ENCODE assay signal across 1 cellular context in the genomic region with DNA sequence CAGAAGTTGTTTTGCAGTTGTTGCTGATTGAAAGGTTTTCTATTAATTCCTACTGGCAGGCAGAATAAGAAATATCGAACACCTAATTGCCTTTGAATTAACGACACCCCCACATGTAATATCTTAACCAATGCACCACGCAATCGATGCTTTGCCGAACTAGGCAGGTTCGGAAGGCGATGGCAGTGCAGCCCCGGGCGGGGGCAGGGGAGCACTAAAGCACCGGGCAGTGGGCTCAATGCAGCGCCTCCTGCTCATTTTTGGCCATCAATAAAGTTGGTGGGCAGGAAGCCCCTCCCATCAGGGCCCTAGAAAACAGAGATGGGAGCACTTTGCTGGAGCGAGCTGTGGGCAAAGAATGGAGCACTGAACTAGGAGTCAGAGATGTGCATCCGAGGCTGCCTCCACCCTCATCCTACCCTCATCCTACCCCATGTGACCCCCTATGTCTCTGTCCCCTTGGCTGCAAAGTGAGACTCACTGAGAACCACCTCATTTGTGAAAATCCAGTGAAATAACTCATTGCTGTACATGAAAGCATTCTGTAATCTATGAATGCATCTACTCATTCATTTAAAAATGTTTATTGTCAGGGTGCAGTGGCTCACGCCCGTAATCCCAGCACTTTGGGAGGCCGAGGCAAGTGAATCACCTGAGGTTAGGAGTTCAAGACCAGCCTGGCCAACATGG.
TF ChIP-seq lines count a peak whose summit lies in the region.

No MANE protein-coding gene starts in this region.

TF ChIP-seq in H1, 55 proteins besides CTCF, POLR2A, EP300 and RAD21:
- TF ChIP-seq POLR2AphosphoS5 (IDR thresholded peaks at IDR 0.05; ENCODE audit: low read depth, low read length): no peak
